Comparison of ENCODE assay signal across 8 cellular contexts in genomic region chr7:27155816-27156507, GRCh38. TPM values are rescaled to one million over a fixed set of nuclear protein-coding genes. Genes with fewer than 3 reads are reported as not detected.
DNase-seq lines count a peak whose midpoint lies in the region; ATAC-seq, FAIRE-seq and TF ChIP-seq lines count a peak whose summit lies in the region.

No MANE protein-coding gene starts in this region.

- TF ChIP-seq CTCF in WTC11 (IDR thresholded peaks at IDR 0.05) (no peak), testis (IDR thresholded peaks at IDR 0.05) (no peak)

- H3K9me3 ChIP-seq in testis, result no peaks in the 10 kb centered on the region

- peak overlapping the region; percentile 21 to 32 for H3K4me3 ChIP-seq in testis

- no peak for ATAC-seq in activated CD4-positive, alpha-beta T cell treated with anti-CD3 and anti-CD28 coated beads for 36 hours
- ATAC-seq in WTC11, result no peak

- no peak overlapping the region for H3K27ac Mint-ChIP-seq in activated CD4-positive, alpha-beta T cell treated with anti-CD3 and anti-CD28 coated beads for 36 hours
- H3K27ac Mint-ChIP-seq in WTC11, result no peak overlapping the region

- FAIRE-seq in GM12892 (lab: Jason Lieb, UNC), result no peak

- H3K27me3 Mint-ChIP-seq in activated CD4-positive, alpha-beta T cell treated with anti-CD3 and anti-CD28 coated beads for 36 hours, result peaks cover 81% of the 10 kb centered on the region
- H3K27me3 Mint-ChIP-seq in WTC11 (ENCODE audit: low read depth), result peaks cover 100% of the 10 kb centered on the region

- H3K36me3 ChIP-seq in testis (ENCODE audit: low read depth, missing control alignments), result no peaks in the 10 kb centered on the region

- CTCF ChIA-PET in activated CD4-positive, alpha-beta T cell treated with anti-CD3 and anti-CD28 coated beads for 36 hours (lab: Charles Lee), result interaction anchor here (0.8 to 1.1 kb wide), 3 partner anchors 26 to 786 kb away, joined by 3 to 4 read pairs (median 3); no protein-coding TSS in a partner anchor
- CTCF ChIA-PET in WTC11 (lab: Charles Lee), result interaction anchor here (1.0 to 2.0 kb wide), 3 partner anchors 10 to 786 kb away, joined by 3 to 8 read pairs (median 3); partner anchors contain the start of genes HOXA5 and HOXA9

- TF ChIP-seq POLR2A in testis (IDR thresholded peaks at IDR 0.05), result no peak
- no peak for TF ChIP-seq POLR2A in GM12892 (IDR thresholded peaks at IDR 0.05; ENCODE audit: low read depth, low read length)

- H3K4me3 Mint-ChIP-seq in activated CD4-positive, alpha-beta T cell treated with anti-CD3 and anti-CD28 coated beads for 36 hours, result peak overlapping the region; percentile 41
- peak overlapping the region; percentile 70 for H3K4me3 Mint-ChIP-seq in WTC11

- no peaks in the 10 kb centered on the region for H3K9me3 Mint-ChIP-seq in activated CD4-positive, alpha-beta T cell treated with anti-CD3 and anti-CD28 coated beads for 36 hours (ENCODE audit: low read depth)
- no peaks in the 10 kb centered on the region for H3K9me3 Mint-ChIP-seq in WTC11

- 3 to 4% methylated on average over 43 to 63 of the region's 63 CpGs for WGBS in testis, 2 donors

- POLR2A ChIA-PET in activated CD4-positive, alpha-beta T cell treated with anti-CD3 and anti-CD28 coated beads for 36 hours (lab: Charles Lee), result no interaction called here
- POLR2A ChIA-PET in WTC11 (lab: Charles Lee), result interaction anchor here (0.5 kb wide), 1 partner anchor 741 kb away, joined by 3 read pairs; no protein-coding TSS in a partner anchor

- no peaks in the 10 kb centered on the region for H3K36me3 Mint-ChIP-seq in activated CD4-positive, alpha-beta T cell treated with anti-CD3 and anti-CD28 coated beads for 36 hours (ENCODE audit: low read depth)
- H3K36me3 Mint-ChIP-seq in WTC11, result peaks cover 3% of the 10 kb centered on the region

- peaks cover 39% of the 10 kb centered on the region for H3K4me1 Mint-ChIP-seq in activated CD4-positive, alpha-beta T cell treated with anti-CD3 and anti-CD28 coated beads for 36 hours
- peaks cover 19% of the 10 kb centered on the region for H3K4me1 Mint-ChIP-seq in WTC11

- DNase-seq in activated CD4-positive, alpha-beta T cell treated with anti-CD3 and anti-CD28 coated beads for 36 hours, result no peak
- DNase-seq in activated CD4-positive, alpha-beta T cell treated with anti-CD3 and anti-CD28 coated beads, Interleukin-2, amount 50 U/mL, for 4 hours, result no peak
- no peak for DNase-seq in WTC11 (ENCODE audit: low spot score)
- peak; percentile 61 for DNase-seq in islet precursor cell
- peak; percentile 20 for DNase-seq in testis
- DNase-seq in GM19238 (ENCODE audit: insufficient read length, low spot score), result no peak
- no peak for DNase-seq in GM12892 (ENCODE audit: insufficient read length)
- no peak for DNase-seq in DMS79 treated with DMSO at 0.1 percent for 48 hours (lab: John Stamatoyannopoulos, UW)

- H3K27ac ChIP-seq in testis, result no peak overlapping the region

- intact Hi-C loops in activated CD4-positive, alpha-beta T cell treated with anti-CD3 and anti-CD28 coated beads for 36 hours (cut with DNase I, micrococcal nuclease), result loop anchor here (1.0 to 5.0 kb wide), 4 partner anchors 9 to 59 kb away; partner anchors contain the start of genes HOXA1 (in 1 of the 2) and HOXA9 (in 1 of the 2)
- intact Hi-C loops in testis (cut with DNase I; ENCODE audit: low total_unique reads), result no loop called here

- peaks cover 14% of the 10 kb centered on the region for H3K27me3 ChIP-seq in testis

- peaks cover 7% of the 10 kb centered on the region for H3K4me1 ChIP-seq in testis

TF ChIP-seq in WTC11, 78 proteins besides CTCF, POLR2A, EP300 and RAD21:
- TF ChIP-seq JAZF1 (CRISPR knock-in tag; IDR thresholded peaks at IDR 0.05) (no peak), FOXP4 (CRISPR knock-in tag; IDR thresholded peaks at IDR 0.05) (peak; percentile 48; the same call in 1 of the 2 replicates)

RNA-seq across cellular contexts. Expression of gene HOXA7, which starts 0.5 kb away (rescaled TPM):
- not detected for total RNA-seq in activated CD4-positive, alpha-beta T cell treated with anti-CD3 and anti-CD28 coated beads for 36 hours
- total RNA-seq in WTC11 (2021), result not detected in 3 replicates
- total RNA-seq in testis, result 1 to 10 TPM; 3.1 to 7.8 TPM
- 13.1 TPM for polyA plus RNA-seq in testis (ENCODE audit: insufficient read depth, low read depth, low replicate concordance)
- polyA plus RNA-seq in GM12892 (2012; ENCODE audit: missing spikeins), result not detected

RNA-seq across cellular contexts. Expression of gene HOXA3, which starts 3.6 kb away (rescaled TPM):
- not detected for total RNA-seq in activated CD4-positive, alpha-beta T cell treated with anti-CD3 and anti-CD28 coated beads for 36 hours
- total RNA-seq in WTC11 (2021), result 0.11 TPM in 1 of 3 replicates, not detected in the others
- 1 to 10 TPM in 1 of 2 donors, under 1 TPM in 1; 0.93 to 2.4 TPM for total RNA-seq in testis
- 2.8 TPM for polyA plus RNA-seq in testis (ENCODE audit: insufficient read depth, low read depth, low replicate concordance)
- polyA plus RNA-seq in GM12892 (2012; ENCODE audit: missing spikeins), result not detected

RNA-seq across cellular contexts. Expression of gene HOXA6, which starts 8.4 kb away (rescaled TPM):
- not detected for total RNA-seq in activated CD4-positive, alpha-beta T cell treated with anti-CD3 and anti-CD28 coated beads for 36 hours
- total RNA-seq in WTC11 (2021) (not detected in 3 replicates), testis (not detected)
- polyA plus RNA-seq in testis (ENCODE audit: insufficient read depth, low read depth, low replicate concordance), result 0.37 TPM
- polyA plus RNA-seq in GM12892 (2012; ENCODE audit: missing spikeins), result not detected

RNA-seq across cellular contexts. Expression of gene HOXA9, which starts 9.4 kb away (rescaled TPM):
- total RNA-seq in activated CD4-positive, alpha-beta T cell treated with anti-CD3 and anti-CD28 coated beads for 36 hours, result not detected
- total RNA-seq in WTC11 (2021), result not detected in 3 replicates
- total RNA-seq in testis, result under 1 TPM; 0.25 to 0.39 TPM
- polyA plus RNA-seq in testis (ENCODE audit: insufficient read depth, low read depth, low replicate concordance), result 1.0 TPM
- polyA plus RNA-seq in GM12892 (2012; ENCODE audit: missing spikeins), result 4.1 TPM

RNA-seq across cellular contexts. Expression of gene HOXA5, which starts 12.5 kb away (rescaled TPM):
- not detected for total RNA-seq in activated CD4-positive, alpha-beta T cell treated with anti-CD3 and anti-CD28 coated beads for 36 hours
- total RNA-seq in WTC11 (2021), result 0.14 TPM in 1 of 3 replicates, not detected in the others
- total RNA-seq in testis, result under 1 TPM in 1 of 2 donors, not detected in 1; 0.63 TPM
- polyA plus RNA-seq in testis (ENCODE audit: insufficient read depth, low read depth, low replicate concordance), result 7.6 TPM
- not detected for polyA plus RNA-seq in GM12892 (2012; ENCODE audit: missing spikeins)

Comparison
In these comparisons a context has a peak if more than half of its experiments do, and no peak if none do; other contexts are left out.
1. DNase-seq: peak in islet precursor cell (single experiment) and testis (single experiment); none in activated CD4-positive, alpha-beta T cell treated with anti-CD3 and anti-CD28 coated beads for 36 hours (single experiment), activated CD4-positive, alpha-beta T cell treated with anti-CD3 and anti-CD28 coated beads, Interleukin-2, amount 50 U/mL, for 4 hours (0 of 2), WTC11 (single experiment), GM19238 (single experiment), GM12892 (single experiment) and DMS79 treated with DMSO at 0.1 percent for 48 hours (single experiment).